Comparison of ENCODE assay signal across 1 cellular context in the genomic region with DNA sequence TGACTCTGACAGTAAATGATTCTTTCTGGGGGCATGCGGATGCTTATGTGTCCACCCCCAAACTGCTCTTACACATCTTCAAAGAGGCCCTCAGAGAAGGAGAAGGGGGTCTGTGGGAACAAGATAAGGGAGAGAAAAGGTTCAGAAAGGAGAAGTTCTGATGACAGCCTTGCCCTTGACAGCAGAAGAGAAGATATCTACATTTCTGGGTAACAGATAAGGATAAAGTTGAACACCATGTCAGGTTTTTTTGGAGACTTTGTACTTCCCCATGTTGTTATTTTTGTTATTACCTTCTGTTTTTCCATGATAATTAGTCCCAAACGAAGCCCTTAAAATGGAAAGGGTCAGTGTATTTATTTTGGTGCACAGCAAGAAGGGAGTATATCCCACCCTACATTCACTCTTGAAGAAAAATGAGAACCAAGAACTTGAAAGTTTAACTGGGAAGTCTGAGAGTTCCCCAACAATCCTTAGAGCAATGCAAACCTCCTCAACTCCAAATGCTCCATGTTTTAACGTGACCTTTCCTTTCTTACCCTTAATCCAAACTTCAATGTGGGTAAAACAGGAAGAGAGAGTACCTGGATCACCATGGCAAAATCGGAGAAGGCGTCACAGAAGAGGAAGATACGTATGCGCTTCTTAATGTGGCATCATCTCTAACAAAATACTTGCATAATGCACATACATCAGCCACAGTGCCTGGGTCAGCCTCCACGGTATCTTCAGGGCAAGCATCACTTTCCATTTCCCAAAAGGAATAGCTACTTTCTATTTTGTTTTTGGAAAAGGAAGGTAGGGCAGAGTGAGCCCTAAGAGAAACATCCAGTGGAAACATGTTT.
TF ChIP-seq lines count a peak whose summit lies in the region.

No MANE protein-coding gene starts in this region.

TF ChIP-seq in K562, 482 proteins besides CTCF, POLR2A, EP300 and RAD21 (continued from another document and continues in another):
- TF ChIP-seq POLR2AphosphoS2 (IDR thresholded peaks at IDR 0.05; ENCODE audit: low read length) (no peak), CREB1 (IDR thresholded peaks at IDR 0.05) (0 out of 2 replicates have a peak, but pooled peaks have one; percentile 35), CREB1 (CRISPR knock-in tag; IDR thresholded peaks at IDR 0.05) (no peak), CHD4 (IDR thresholded peaks at IDR 0.05; ENCODE audit: insufficient read depth, insufficient replicate concordance, low read depth, low read length, poor library complexity, severe bottlenecking) (no peak), SMAD2 (IDR thresholded peaks at IDR 0.05; ENCODE audit: low read depth, low read length) (no peak), WHSC1 (IDR thresholded peaks at IDR 0.05; ENCODE audit: low read length) (no peak), KLF13 (tag; IDR thresholded peaks at IDR 0.05; ENCODE audit: borderline replicate concordance, low read depth) (no peak), TCF7 (IDR thresholded peaks at IDR 0.05; ENCODE audit: borderline replicate concordance) (peak; percentile 96), TBL1XR1 (IDR thresholded peaks at IDR 0.05; ENCODE audit: low read length in 2 of 2) (peak in 1 of 2 experiments; percentile 90; a peak in 2 of 4 replicates), ARID1B (IDR thresholded peaks at IDR 0.05) (peak; percentile 99), ZNF551 (CRISPR knock-in tag; IDR thresholded peaks at IDR 0.05) (no peak), PTBP1 (IDR thresholded peaks at IDR 0.05; ENCODE audit: low read depth, low read length) (no peak), TEAD4 (IDR thresholded peaks at IDR 0.05; ENCODE audit: low read length) (peak; percentile 98), TEAD4 (CRISPR knock-in tag; IDR thresholded peaks at IDR 0.05; ENCODE audit: borderline replicate concordance) (no peak), SMARCE1 (IDR thresholded peaks at IDR 0.05) (peak; percentile 99), ELF1 (tag; IDR thresholded peaks at IDR 0.05) (no peak), LEF1 (IDR thresholded peaks at IDR 0.05) (peak; percentile 99), CEBPG (CRISPR knock-in tag; IDR thresholded peaks at IDR 0.05) (no peak; the same call in 1 of the 2 replicates), CEBPG (tag; conservative IDR thresholded peaks at IDR 0.05 in 1 of 2, IDR thresholded peaks at IDR 0.05 in 1 of 2) (no peak), STAT5A (IDR thresholded peaks at IDR 0.05; ENCODE audit: borderline replicate concordance, low read length) (peak; percentile 89), PYGO2 (tag; IDR thresholded peaks at IDR 0.05) (peak; percentile 76; the same call in 1 of the 2 replicates), ZNF133 (CRISPR knock-in tag; IDR thresholded peaks at IDR 0.05) (no peak), ELF4 (CRISPR knock-in tag; IDR thresholded peaks at IDR 0.05) (peak; percentile 88), ZZZ3 (IDR thresholded peaks at IDR 0.05) (no peak)
- TF ChIP-seq, protein P1, sequence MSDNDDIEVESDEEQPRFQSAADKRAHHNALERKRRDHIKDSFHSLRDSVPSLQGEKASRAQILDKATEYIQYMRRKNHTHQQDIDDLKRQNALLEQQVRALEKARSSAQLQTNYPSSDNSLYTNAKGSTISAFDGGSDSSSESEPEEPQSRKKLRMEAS (CRISPR knock-in tag; IDR thresholded peaks at IDR 0.05): no peak
- TF ChIP-seq, protein P2, sequence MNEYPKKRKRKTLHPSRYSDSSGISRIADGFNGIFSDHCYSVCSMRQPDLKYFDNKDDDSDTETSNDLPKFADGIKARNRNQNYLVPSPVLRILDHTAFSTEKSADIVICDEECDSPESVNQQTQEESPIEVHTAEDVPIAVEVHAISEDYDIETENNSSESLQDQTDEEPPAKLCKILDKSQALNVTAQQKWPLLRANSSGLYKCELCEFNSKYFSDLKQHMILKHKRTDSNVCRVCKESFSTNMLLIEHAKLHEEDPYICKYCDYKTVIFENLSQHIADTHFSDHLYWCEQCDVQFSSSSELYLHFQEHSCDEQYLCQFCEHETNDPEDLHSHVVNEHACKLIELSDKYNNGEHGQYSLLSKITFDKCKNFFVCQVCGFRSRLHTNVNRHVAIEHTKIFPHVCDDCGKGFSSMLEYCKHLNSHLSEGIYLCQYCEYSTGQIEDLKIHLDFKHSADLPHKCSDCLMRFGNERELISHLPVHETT (CRISPR knock-in tag; conservative IDR thresholded peaks at IDR 0.05 in 1 of 2, IDR thresholded peaks at IDR 0.05 in 1 of 2): peak in 1 of 2 experiments; percentile 63; a peak in 2 of 4 replicates
- TF ChIP-seq, protein P3, sequence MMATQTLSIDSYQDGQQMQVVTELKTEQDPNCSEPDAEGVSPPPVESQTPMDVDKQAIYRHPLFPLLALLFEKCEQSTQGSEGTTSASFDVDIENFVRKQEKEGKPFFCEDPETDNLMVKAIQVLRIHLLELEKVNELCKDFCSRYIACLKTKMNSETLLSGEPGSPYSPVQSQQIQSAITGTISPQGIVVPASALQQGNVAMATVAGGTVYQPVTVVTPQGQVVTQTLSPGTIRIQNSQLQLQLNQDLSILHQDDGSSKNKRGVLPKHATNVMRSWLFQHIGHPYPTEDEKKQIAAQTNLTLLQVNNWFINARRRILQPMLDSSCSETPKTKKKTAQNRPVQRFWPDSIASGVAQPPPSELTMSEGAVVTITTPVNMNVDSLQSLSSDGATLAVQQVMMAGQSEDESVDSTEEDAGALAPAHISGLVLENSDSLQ (IDR thresholded peaks at IDR 0.05): peak; percentile 87
- TF ChIP-seq, protein P4, sequence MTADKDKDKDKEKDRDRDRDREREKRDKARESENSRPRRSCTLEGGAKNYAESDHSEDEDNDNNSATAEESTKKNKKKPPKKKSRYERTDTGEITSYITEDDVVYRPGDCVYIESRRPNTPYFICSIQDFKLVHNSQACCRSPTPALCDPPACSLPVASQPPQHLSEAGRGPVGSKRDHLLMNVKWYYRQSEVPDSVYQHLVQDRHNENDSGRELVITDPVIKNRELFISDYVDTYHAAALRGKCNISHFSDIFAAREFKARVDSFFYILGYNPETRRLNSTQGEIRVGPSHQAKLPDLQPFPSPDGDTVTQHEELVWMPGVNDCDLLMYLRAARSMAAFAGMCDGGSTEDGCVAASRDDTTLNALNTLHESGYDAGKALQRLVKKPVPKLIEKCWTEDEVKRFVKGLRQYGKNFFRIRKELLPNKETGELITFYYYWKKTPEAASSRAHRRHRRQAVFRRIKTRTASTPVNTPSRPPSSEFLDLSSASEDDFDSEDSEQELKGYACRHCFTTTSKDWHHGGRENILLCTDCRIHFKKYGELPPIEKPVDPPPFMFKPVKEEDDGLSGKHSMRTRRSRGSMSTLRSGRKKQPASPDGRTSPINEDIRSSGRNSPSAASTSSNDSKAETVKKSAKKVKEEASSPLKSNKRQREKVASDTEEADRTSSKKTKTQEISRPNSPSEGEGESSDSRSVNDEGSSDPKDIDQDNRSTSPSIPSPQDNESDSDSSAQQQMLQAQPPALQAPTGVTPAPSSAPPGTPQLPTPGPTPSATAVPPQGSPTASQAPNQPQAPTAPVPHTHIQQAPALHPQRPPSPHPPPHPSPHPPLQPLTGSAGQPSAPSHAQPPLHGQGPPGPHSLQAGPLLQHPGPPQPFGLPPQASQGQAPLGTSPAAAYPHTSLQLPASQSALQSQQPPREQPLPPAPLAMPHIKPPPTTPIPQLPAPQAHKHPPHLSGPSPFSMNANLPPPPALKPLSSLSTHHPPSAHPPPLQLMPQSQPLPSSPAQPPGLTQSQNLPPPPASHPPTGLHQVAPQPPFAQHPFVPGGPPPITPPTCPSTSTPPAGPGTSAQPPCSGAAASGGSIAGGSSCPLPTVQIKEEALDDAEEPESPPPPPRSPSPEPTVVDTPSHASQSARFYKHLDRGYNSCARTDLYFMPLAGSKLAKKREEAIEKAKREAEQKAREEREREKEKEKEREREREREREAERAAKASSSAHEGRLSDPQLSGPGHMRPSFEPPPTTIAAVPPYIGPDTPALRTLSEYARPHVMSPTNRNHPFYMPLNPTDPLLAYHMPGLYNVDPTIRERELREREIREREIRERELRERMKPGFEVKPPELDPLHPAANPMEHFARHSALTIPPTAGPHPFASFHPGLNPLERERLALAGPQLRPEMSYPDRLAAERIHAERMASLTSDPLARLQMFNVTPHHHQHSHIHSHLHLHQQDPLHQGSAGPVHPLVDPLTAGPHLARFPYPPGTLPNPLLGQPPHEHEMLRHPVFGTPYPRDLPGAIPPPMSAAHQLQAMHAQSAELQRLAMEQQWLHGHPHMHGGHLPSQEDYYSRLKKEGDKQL (CRISPR knock-in tag; IDR thresholded peaks at IDR 0.05; ENCODE audit: borderline replicate concordance): no peak
- TF ChIP-seq, protein P5, sequence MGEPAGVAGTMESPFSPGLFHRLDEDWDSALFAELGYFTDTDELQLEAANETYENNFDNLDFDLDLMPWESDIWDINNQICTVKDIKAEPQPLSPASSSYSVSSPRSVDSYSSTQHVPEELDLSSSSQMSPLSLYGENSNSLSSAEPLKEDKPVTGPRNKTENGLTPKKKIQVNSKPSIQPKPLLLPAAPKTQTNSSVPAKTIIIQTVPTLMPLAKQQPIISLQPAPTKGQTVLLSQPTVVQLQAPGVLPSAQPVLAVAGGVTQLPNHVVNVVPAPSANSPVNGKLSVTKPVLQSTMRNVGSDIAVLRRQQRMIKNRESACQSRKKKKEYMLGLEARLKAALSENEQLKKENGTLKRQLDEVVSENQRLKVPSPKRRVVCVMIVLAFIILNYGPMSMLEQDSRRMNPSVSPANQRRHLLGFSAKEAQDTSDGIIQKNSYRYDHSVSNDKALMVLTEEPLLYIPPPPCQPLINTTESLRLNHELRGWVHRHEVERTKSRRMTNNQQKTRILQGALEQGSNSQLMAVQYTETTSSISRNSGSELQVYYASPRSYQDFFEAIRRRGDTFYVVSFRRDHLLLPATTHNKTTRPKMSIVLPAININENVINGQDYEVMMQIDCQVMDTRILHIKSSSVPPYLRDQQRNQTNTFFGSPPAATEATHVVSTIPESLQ (CRISPR knock-in tag; IDR thresholded peaks at IDR 0.05): no peak
- TF ChIP-seq, protein P6, sequence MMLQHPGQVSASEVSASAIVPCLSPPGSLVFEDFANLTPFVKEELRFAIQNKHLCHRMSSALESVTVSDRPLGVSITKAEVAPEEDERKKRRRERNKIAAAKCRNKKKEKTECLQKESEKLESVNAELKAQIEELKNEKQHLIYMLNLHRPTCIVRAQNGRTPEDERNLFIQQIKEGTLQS (IDR thresholded peaks at IDR 0.05): peak; percentile 49; the same call in 1 of the 2 replicates
- TF ChIP-seq, protein P6 (CRISPR knock-in tag; conservative IDR thresholded peaks at IDR 0.05): 0 out of 2 replicates have a peak, but pooled peaks have one; percentile 19
- TF ChIP-seq, protein P7, sequence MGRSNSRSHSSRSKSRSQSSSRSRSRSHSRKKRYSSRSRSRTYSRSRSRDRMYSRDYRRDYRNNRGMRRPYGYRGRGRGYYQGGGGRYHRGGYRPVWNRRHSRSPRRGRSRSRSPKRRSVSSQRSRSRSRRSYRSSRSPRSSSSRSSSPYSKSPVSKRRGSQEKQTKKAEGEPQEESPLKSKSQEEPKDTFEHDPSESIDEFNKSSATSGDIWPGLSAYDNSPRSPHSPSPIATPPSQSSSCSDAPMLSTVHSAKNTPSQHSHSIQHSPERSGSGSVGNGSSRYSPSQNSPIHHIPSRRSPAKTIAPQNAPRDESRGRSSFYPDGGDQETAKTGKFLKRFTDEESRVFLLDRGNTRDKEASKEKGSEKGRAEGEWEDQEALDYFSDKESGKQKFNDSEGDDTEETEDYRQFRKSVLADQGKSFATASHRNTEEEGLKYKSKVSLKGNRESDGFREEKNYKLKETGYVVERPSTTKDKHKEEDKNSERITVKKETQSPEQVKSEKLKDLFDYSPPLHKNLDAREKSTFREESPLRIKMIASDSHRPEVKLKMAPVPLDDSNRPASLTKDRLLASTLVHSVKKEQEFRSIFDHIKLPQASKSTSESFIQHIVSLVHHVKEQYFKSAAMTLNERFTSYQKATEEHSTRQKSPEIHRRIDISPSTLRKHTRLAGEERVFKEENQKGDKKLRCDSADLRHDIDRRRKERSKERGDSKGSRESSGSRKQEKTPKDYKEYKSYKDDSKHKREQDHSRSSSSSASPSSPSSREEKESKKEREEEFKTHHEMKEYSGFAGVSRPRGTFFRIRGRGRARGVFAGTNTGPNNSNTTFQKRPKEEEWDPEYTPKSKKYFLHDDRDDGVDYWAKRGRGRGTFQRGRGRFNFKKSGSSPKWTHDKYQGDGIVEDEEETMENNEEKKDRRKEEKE (IDR thresholded peaks at IDR 0.05; ENCODE audit: borderline replicate concordance in 1 of 2, control insufficient read depth in 1 of 2, low read depth in 2 of 2, low read length in 1 of 2): no peak
- TF ChIP-seq, protein P8, sequence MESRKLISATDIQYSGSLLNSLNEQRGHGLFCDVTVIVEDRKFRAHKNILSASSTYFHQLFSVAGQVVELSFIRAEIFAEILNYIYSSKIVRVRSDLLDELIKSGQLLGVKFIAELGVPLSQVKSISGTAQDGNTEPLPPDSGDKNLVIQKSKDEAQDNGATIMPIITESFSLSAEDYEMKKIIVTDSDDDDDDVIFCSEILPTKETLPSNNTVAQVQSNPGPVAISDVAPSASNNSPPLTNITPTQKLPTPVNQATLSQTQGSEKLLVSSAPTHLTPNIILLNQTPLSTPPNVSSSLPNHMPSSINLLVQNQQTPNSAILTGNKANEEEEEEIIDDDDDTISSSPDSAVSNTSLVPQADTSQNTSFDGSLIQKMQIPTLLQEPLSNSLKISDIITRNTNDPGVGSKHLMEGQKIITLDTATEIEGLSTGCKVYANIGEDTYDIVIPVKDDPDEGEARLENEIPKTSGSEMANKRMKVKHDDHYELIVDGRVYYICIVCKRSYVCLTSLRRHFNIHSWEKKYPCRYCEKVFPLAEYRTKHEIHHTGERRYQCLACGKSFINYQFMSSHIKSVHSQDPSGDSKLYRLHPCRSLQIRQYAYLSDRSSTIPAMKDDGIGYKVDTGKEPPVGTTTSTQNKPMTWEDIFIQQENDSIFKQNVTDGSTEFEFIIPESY (CRISPR knock-in tag; IDR thresholded peaks at IDR 0.05): no peak
- TF ChIP-seq, protein P9, sequence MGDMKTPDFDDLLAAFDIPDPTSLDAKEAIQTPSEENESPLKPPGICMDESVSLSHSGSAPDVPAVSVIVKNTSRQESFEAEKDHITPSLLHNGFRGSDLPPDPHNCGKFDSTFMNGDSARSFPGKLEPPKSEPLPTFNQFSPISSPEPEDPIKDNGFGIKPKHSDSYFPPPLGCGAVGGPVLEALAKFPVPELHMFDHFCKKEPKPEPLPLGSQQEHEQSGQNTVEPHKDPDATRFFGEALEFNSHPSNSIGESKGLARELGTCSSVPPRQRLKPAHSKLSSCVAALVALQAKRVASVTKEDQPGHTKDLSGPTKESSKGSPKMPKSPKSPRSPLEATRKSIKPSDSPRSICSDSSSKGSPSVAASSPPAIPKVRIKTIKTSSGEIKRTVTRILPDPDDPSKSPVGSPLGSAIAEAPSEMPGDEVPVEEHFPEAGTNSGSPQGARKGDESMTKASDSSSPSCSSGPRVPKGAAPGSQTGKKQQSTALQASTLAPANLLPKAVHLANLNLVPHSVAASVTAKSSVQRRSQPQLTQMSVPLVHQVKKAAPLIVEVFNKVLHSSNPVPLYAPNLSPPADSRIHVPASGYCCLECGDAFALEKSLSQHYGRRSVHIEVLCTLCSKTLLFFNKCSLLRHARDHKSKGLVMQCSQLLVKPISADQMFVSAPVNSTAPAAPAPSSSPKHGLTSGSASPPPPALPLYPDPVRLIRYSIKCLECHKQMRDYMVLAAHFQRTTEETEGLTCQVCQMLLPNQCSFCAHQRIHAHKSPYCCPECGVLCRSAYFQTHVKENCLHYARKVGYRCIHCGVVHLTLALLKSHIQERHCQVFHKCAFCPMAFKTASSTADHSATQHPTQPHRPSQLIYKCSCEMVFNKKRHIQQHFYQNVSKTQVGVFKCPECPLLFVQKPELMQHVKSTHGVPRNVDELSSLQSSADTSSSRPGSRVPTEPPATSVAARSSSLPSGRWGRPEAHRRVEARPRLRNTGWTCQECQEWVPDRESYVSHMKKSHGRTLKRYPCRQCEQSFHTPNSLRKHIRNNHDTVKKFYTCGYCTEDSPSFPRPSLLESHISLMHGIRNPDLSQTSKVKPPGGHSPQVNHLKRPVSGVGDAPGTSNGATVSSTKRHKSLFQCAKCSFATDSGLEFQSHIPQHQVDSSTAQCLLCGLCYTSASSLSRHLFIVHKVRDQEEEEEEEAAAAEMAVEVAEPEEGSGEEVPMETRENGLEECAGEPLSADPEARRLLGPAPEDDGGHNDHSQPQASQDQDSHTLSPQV (IDR thresholded peaks at IDR 0.05): peak; percentile 76
